ENCODE assay signal across 16 cellular contexts in genomic region chrY:20798351-20799049, GRCh38. TPM values are rescaled to one million over a fixed set of nuclear protein-coding genes. Genes with fewer than 3 reads are reported as not detected.
DNase-seq lines count a peak whose midpoint lies in the region; ATAC-seq and TF ChIP-seq lines count a peak whose summit lies in the region.
"Had no signal": no experiment of that assay in that cellular context is flagged by ENCODE, and none has a peak within 500 bp of the region (broad histone marks: within the 10 kb centered on the region; RNA-seq: fewer than 3 reads in every experiment).

No MANE protein-coding gene starts in this region.

- POLR2A ChIA-PET in activated CD8-positive, alpha-beta T cell treated with anti-CD3 and anti-CD28 coated beads for 36 hours (lab: Charles Lee): no interaction called here

- in situ Hi-C loops in GM13976 (cut with MboI; ENCODE audit: low sequenced_read_pairs, unreplicated experiment): no loop called here

- no peaks in the 10 kb centered on the region for H3K9me3 Mint-ChIP-seq in activated CD8-positive, alpha-beta T cell treated with anti-CD3 and anti-CD28 coated beads for 36 hours

- peak overlapping the region; percentile 64 for H3K4me3 Mint-ChIP-seq in activated CD8-positive, alpha-beta T cell treated with anti-CD3 and anti-CD28 coated beads for 36 hours
- H3K4me3 Mint-ChIP-seq: brain, WTC11 had no signal

- H3K4me3 ChIP-seq in aorta (ENCODE audit: low read length in 2 of 2): no peak overlapping the region
- H3K4me3 ChIP-seq: spleen had no signal

- peaks cover 9% of the 10 kb centered on the region for H3K4me1 Mint-ChIP-seq in activated CD8-positive, alpha-beta T cell treated with anti-CD3 and anti-CD28 coated beads for 36 hours (ENCODE audit: low read depth)
- H3K4me1 Mint-ChIP-seq: brain, WTC11 had no signal

- DNase-seq in stimulated activated CD4-positive, alpha-beta T cell treated with anti-CD3 and anti-CD28 coated beads, Interleukin-15, amount 100 ng/mL, for 24 hours: peak; percentile 9
- DNase-seq in stimulated activated CD4-positive, alpha-beta T cell treated with anti-CD3 and anti-CD28 coated beads, Interleukin-1b, Interleukin-23, amount 100 ng/mL, for 48 hours: no peak
- peak; percentile 56 for DNase-seq in activated CD8-positive, alpha-beta T cell treated with anti-CD3 and anti-CD28 coated beads for 36 hours
- no peak for DNase-seq in aorta
- no peak for DNase-seq in GM13976 (ENCODE audit: low spot score)
- no peak for DNase-seq in erythroblast (lab: John Stamatoyannopoulos, UW)
- DNase-seq in HPDE6-E6E7 (ENCODE audit: extremely low spot score): no peak
- DNase-seq: NCI-H1436 treated with DMSO at 0.1 percent for 48 hours, spleen had no signal

- TF ChIP-seq CTCF in activated CD8-positive, alpha-beta T cell treated with anti-CD3 and anti-CD28 coated beads for 36 hours (IDR thresholded peaks at IDR 0.05): no peak
- TF ChIP-seq CTCF in GM13976 (IDR thresholded peaks at IDR 0.05; ENCODE audit: borderline replicate concordance, control extremely low read depth, extremely low read depth, insufficient read depth, missing control alignments): no peak

- no peaks in the 10 kb centered on the region for H3K36me3 Mint-ChIP-seq in activated CD8-positive, alpha-beta T cell treated with anti-CD3 and anti-CD28 coated beads for 36 hours (ENCODE audit: low read depth)
- H3K36me3 Mint-ChIP-seq: brain had no signal

- no peaks in the 10 kb centered on the region for H3K9me3 ChIP-seq in aorta (ENCODE audit: control insufficient read depth, low read length)
- H3K9me3 ChIP-seq: spleen had no signal

- TF ChIP-seq POLR2A in erythroblast (IDR thresholded peaks at IDR 0.05; ENCODE audit: low read length): no peak

- intact Hi-C loops in activated CD8-positive, alpha-beta T cell treated with anti-CD3 and anti-CD28 coated beads for 36 hours (cut with micrococcal nuclease): no loop called here
- intact Hi-C loops in aorta (cut with DNase I): no loop called here

- peak overlapping the region; percentile 78 for H3K27ac Mint-ChIP-seq in activated CD8-positive, alpha-beta T cell treated with anti-CD3 and anti-CD28 coated beads for 36 hours
- H3K27ac Mint-ChIP-seq: brain, WTC11 had no signal

- CTCF ChIA-PET in activated CD8-positive, alpha-beta T cell treated with anti-CD3 and anti-CD28 coated beads for 36 hours (lab: Charles Lee): interaction anchor here (0.8 kb wide), 1 partner anchor 87 kb away, joined by 3 read pairs; no protein-coding TSS in a partner anchor

- H3K27me3 ChIP-seq in aorta (ENCODE audit: control insufficient read depth in 1 of 2, insufficient read depth in 2 of 2, low read length in 1 of 2): no peaks in the 10 kb centered on the region
- H3K27me3 ChIP-seq: spleen had no signal

- ATAC-seq in HG03045 (IDR thresholded peaks at IDR 0.05; ENCODE audit: unreplicated experiment): peak; percentile 88
- ATAC-seq in activated CD8-positive, alpha-beta T cell treated with anti-CD3 and anti-CD28 coated beads for 36 hours: peak; percentile 86
- no peak for ATAC-seq in aorta (ENCODE audit: low FRiP score)
- ATAC-seq: esophagus mucosa, Panc1, WTC11 had no signal

- no peaks in the 10 kb centered on the region for H3K27me3 Mint-ChIP-seq in activated CD8-positive, alpha-beta T cell treated with anti-CD3 and anti-CD28 coated beads for 36 hours
- H3K27me3 Mint-ChIP-seq: brain had no signal

- WGBS in aorta, 2 donors: 79% methylated on average over 22 of the region's 22 CpGs; no CpG with 5 or more reads in 1 of the 2 donors

- no peaks in the 10 kb centered on the region for H3K4me1 ChIP-seq in aorta (ENCODE audit: control insufficient read depth in 1 of 2, insufficient read depth in 2 of 2, low read length in 2 of 2)
- H3K4me1 ChIP-seq: spleen had no signal

- no peaks in the 10 kb centered on the region for H3K36me3 ChIP-seq in aorta (ENCODE audit: control insufficient read depth in 1 of 2, insufficient read depth in 2 of 2, low read length in 1 of 2)
- H3K36me3 ChIP-seq: spleen had no signal

- no peak overlapping the region for H3K27ac ChIP-seq in aorta (ENCODE audit: low read depth in 1 of 2, low read length in 2 of 2)
- H3K27ac ChIP-seq: C4-2B had no signal

RNA-seq across cellular contexts. Expression of gene RPS4Y2, which starts 42.6 kb away (rescaled TPM):
- not detected for total RNA-seq in activated CD8-positive, alpha-beta T cell treated with anti-CD3 and anti-CD28 coated beads for 36 hours
- not detected for total RNA-seq in aorta
- not detected for polyA plus RNA-seq in aorta
- total RNA-seq: esophagus mucosa, spleen, WTC11 had no signal
- polyA plus RNA-seq: neural cell had no signal

Comparison
In these comparisons a context has a peak if more than half of its experiments do, and no peak if none do; other contexts are left out.
1. DNase-seq: peak in stimulated activated CD4-positive, alpha-beta T cell treated with anti-CD3 and anti-CD28 coated beads, Interleukin-15, amount 100 ng/mL, for 24 hours (single experiment) and activated CD8-positive, alpha-beta T cell treated with anti-CD3 and anti-CD28 coated beads for 36 hours (single experiment); none in stimulated activated CD4-positive, alpha-beta T cell treated with anti-CD3 and anti-CD28 coated beads, Interleukin-1b, Interleukin-23, amount 100 ng/mL, for 48 hours (single experiment), aorta (0 of 2), GM13976 (single experiment), erythroblast (0 of 2) and HPDE6-E6E7 (single experiment).